ENCODE assay signal across 13 cellular contexts in the genomic region with DNA sequence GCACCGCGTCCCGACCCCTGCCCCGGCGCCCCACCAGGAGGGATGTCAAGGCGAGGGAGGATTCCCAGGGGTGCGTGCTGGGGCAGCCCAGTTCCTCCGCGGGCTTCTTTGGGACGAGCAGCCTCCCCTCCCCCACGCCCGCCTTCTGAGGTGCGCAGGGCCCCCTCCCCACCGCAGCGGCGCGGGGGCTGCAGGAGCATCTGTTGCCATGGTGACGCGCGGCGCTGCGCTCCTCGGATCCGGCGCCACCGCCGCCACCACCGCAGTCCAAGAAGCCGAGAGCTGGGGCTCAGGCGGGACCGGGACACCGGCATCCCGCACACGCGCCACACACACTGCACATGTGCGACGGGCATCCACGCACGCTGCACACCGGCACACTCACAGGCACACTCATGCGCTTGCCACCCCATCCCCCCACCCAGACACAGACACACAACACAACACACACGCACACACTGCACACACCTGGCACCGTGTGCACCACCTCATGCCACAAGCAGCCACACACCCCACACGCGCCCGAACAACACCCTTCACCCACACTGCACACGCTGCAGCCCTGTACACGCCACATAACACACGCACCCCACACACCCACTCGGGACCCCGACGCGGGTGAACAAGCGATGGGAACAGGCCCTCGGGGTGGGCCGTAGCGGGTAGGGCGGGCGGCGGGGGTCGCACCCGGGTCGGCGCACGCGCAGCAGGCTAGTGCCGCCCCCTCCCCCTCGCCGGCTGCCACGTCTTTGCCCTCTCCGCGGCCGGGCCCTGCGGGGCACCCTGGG. TPM values are rescaled to one million over a fixed set of nuclear protein-coding genes. Genes with fewer than 3 reads are reported as not detected.
A peak's percentile ranks its signal among the peaks of the same experiment; 100 is the strongest.
DNase-seq lines count a peak whose midpoint lies in the region; ATAC-seq and TF ChIP-seq lines count a peak whose summit lies in the region.
"Had no signal": no experiment of that assay in that cellular context is flagged by ENCODE, and none has a peak within 500 bp of the region (broad histone marks: within the 10 kb centered on the region; RNA-seq: fewer than 3 reads in every experiment).

No MANE protein-coding gene starts in this region.

- BruUV-seq in A673 (replicated peaks; lab: Mats Ljungman, UMichigan), result no TSS peak

- no peaks in the 10 kb centered on the region for H3K79me1 ChIP-seq in mesenchymal stem cell (replicated peaks; ENCODE audit: low read length, poor library complexity, severe bottlenecking)

- no peaks in the 10 kb centered on the region for H4K20me1 ChIP-seq in GM23248 (ENCODE audit: insufficient read depth)

- TF ChIP-seq CTCF in A673 (conservative IDR thresholded peaks at IDR 0.05; ENCODE audit: low read depth, low read length), result no peak
- no peak for TF ChIP-seq CTCF in WTC11 (IDR thresholded peaks at IDR 0.05)

- H3K27me3 ChIP-seq in A673 (replicated peaks; ENCODE audit: insufficient read depth, low read depth, low read length, poor library complexity) (peaks cover 23% of the 10 kb centered on the region), GM23248 (replicated peaks; ENCODE audit: insufficient read depth) (peaks cover 55% of the 10 kb centered on the region), mesenchymal stem cell (ENCODE audit: control insufficient read depth in 1 of 2, insufficient read depth in 1 of 2, low read length in 2 of 2) (peaks cover 68 to 84% of the 10 kb centered on the region in 2 experiments)

- H3K4me1 Mint-ChIP-seq in WTC11, result peaks cover 15% of the 10 kb centered on the region

- in situ Hi-C loops in GM23248 (cut with MboI), result no loop called here

- H4K91ac ChIP-seq in mesenchymal stem cell (ENCODE audit: low read length), result peak overlapping the region; percentile 43

- POLR2A ChIA-PET in A673 (lab: Charles Lee; ENCODE audit: low non-redundant PET), result no interaction called here
- POLR2A ChIA-PET in WTC11 (lab: Charles Lee), result interaction anchor here (2.1 kb wide), 1 partner anchor 49 kb away, joined by 9 read pairs; the partner anchor contains the start of gene CBX8

- no peak overlapping the region for H3K4ac ChIP-seq in mesenchymal stem cell (ENCODE audit: low read depth in 1 of 2, low read length in 2 of 2)

- no peaks in the 10 kb centered on the region for H3K36me3 Mint-ChIP-seq in WTC11
- H3K36me3 Mint-ChIP-seq: activated naive CD8-positive, alpha-beta T cell treated with anti-CD3 and anti-CD28 coated beads, Interleukin-2, amount 10 ng/mL, durations not matched to agents 7 days and 5 days had no signal

- no peak overlapping the region for H3K4me2 ChIP-seq in GM23248 (ENCODE audit: unreplicated experiment)
- no peak overlapping the region for H3K4me2 ChIP-seq in mesenchymal stem cell (ENCODE audit: low read length, poor library complexity, severe bottlenecking)

- no peak overlapping the region for H2BK12ac ChIP-seq in mesenchymal stem cell (ENCODE audit: low read length in 2 of 2)

- intact Hi-C loops in A673 (cut with micrococcal nuclease; ENCODE audit: unreplicated experiment), result loop anchor here (2.0 to 10.0 kb wide), 2 partner anchors 87 to 243 kb away; partner anchors contain the start of gene CBX4

- H3K9me3 Mint-ChIP-seq in WTC11, result no peaks in the 10 kb centered on the region
- H3K9me3 Mint-ChIP-seq: activated naive CD8-positive, alpha-beta T cell treated with anti-CD3 and anti-CD28 coated beads, Interleukin-2, amount 10 ng/mL, durations not matched to agents 7 days and 5 days; HFFc6 had no signal

- H3F3A ChIP-seq in GM23248 (ENCODE audit: insufficient read depth), result peaks cover 4% of the 10 kb centered on the region; the same call in 1 of the 2 replicates

- no peaks in the 10 kb centered on the region for H3K9me3 ChIP-seq in A673 (ENCODE audit: low read depth, low read length, poor library complexity, severe bottlenecking)
- no peaks in the 10 kb centered on the region for H3K9me3 ChIP-seq in GM23248 (ENCODE audit: low read depth)
- H3K9me3 ChIP-seq in mesenchymal stem cell (ENCODE audit: control insufficient read depth, low read length), result no peaks in the 10 kb centered on the region

- H2BK15ac ChIP-seq in mesenchymal stem cell (ENCODE audit: low read depth, poor library complexity, severe bottlenecking), result peak overlapping the region; percentile 40

- no peak overlapping the region for H3K9ac ChIP-seq in GM23248
- no peak overlapping the region for H3K9ac ChIP-seq in mesenchymal stem cell (ENCODE audit: low read length)

- no peak overlapping the region for H3K14ac ChIP-seq in mesenchymal stem cell (ENCODE audit: low read length in 2 of 2)

- peaks cover 81% of the 10 kb centered on the region for H3K27me3 Mint-ChIP-seq in WTC11 (ENCODE audit: low read depth)

- H3K9me2 ChIP-seq in GM23248 (ENCODE audit: insufficient read depth), result no peaks in the 10 kb centered on the region

- peak overlapping the region in 1 of 2 experiments; percentile 71 for H3K23ac ChIP-seq in mesenchymal stem cell (ENCODE audit: low read length in 2 of 2)

- H2AK5ac ChIP-seq in mesenchymal stem cell (ENCODE audit: low read length, severe bottlenecking), result no peak overlapping the region

- H3K36me3 ChIP-seq in A673 (ENCODE audit: insufficient read depth, low read length, poor library complexity, severe bottlenecking) (no peaks in the 10 kb centered on the region), GM23248 (ENCODE audit: low read depth) (no peaks in the 10 kb centered on the region), mesenchymal stem cell (ENCODE audit: control insufficient read depth in 1 of 2, insufficient read depth in 2 of 2, low read depth in 1 of 2, low read length in 2 of 2) (no peaks in the 10 kb centered on the region)

- H3K79me2 ChIP-seq in GM23248 (ENCODE audit: insufficient read depth), result no peaks in the 10 kb centered on the region

- no peak overlapping the region for H4K8ac ChIP-seq in mesenchymal stem cell (ENCODE audit: low read length)

- peaks cover 25% of the 10 kb centered on the region for H3K4me1 ChIP-seq in A673 (ENCODE audit: insufficient read depth, low read length, poor library complexity, severe bottlenecking)
- no peaks in the 10 kb centered on the region for H3K4me1 ChIP-seq in GM23248 (ENCODE audit: insufficient read depth)
- H3K4me1 ChIP-seq in mesenchymal stem cell (ENCODE audit: control insufficient read depth, insufficient read depth, low read depth, low read length), result peaks cover 14% of the 10 kb centered on the region

- H3K4me3 ChIP-seq in A673 (ENCODE audit: low read depth, low read length, poor library complexity, severe bottlenecking) (peak overlapping the region; percentile 33), GM23248 (no peak overlapping the region), mesenchymal stem cell (ENCODE audit: insufficient read depth in 1 of 2, low read depth in 1 of 2, low read length in 2 of 2) (no peak overlapping the region)

- H3K18ac ChIP-seq in mesenchymal stem cell (ENCODE audit: low read depth in 1 of 2, low read length in 2 of 2), result no peak overlapping the region

- peak overlapping the region; percentile 75 for H3K4me3 Mint-ChIP-seq in WTC11
- H3K4me3 Mint-ChIP-seq: activated naive CD8-positive, alpha-beta T cell treated with anti-CD3 and anti-CD28 coated beads, Interleukin-2, amount 10 ng/mL, durations not matched to agents 7 days and 5 days had no signal

- H3K27ac ChIP-seq in A673 (ENCODE audit: low read depth, low read length, poor library complexity, severe bottlenecking), result no peak overlapping the region
- no peak overlapping the region for H3K27ac ChIP-seq in GM23248
- H3K27ac ChIP-seq in mesenchymal stem cell (ENCODE audit: low read length, poor library complexity, severe bottlenecking), result no peak overlapping the region

- H2BK5ac ChIP-seq in mesenchymal stem cell (ENCODE audit: low read depth, low read length, poor library complexity, severe bottlenecking), result no peak overlapping the region

- ATAC-seq in WTC11, result peak; percentile 21; the same call in 1 of the 2 replicates
- ATAC-seq in HG03175 (IDR thresholded peaks at IDR 0.05; ENCODE audit: unreplicated experiment), result no peak
- ATAC-seq: sciatic nerve had no signal

- H2AFZ ChIP-seq in GM23248, result no peak overlapping the region
- no peak overlapping the region for H2AFZ ChIP-seq in mesenchymal stem cell (ENCODE audit: low read depth, low read length)

- WGBS in GM23248 (ENCODE audit: low coverage in 1 of 2, low lambda C conversion rate in 2 of 2, missing lambda C conversion rate in 2 of 2), 2 experiments, result 1 to 3% methylated on average over 34 to 71 of the region's 74 CpGs
- 8% methylated on average over 52 of the region's 74 CpGs for WGBS in mesenchymal stem cell

- H3K27ac Mint-ChIP-seq in WTC11, result no peak overlapping the region
- H3K27ac Mint-ChIP-seq: activated naive CD8-positive, alpha-beta T cell treated with anti-CD3 and anti-CD28 coated beads, Interleukin-2, amount 10 ng/mL, durations not matched to agents 7 days and 5 days; HFFc6 had no signal

- CTCF ChIA-PET in A673 (lab: Charles Lee), result interaction anchor here (1.0 kb wide), 1 partner anchor 97 kb away, joined by 3 read pairs; no protein-coding TSS in a partner anchor
- CTCF ChIA-PET in WTC11 (lab: Charles Lee), result interaction anchor here (1.1 to 9.3 kb wide), 15 partner anchors 20 to 261 kb away, joined by 3 to 165 read pairs (median 18); partner anchors contain the start of genes CBX2, CBX4 and CBX8

- H2BK120ac ChIP-seq in mesenchymal stem cell (ENCODE audit: low read depth, low read length), result no peak overlapping the region

- DNase-seq in A673 (ENCODE audit: low spot score), result no peak
- peak; percentile 5 for DNase-seq in GM23248
- DNase-seq in WTC11 (ENCODE audit: low spot score), result peak; percentile 61
- no peak for DNase-seq in mesenchymal stem cell
- DNase-seq in MV-4-11 (lab: John Stamatoyannopoulos, UW), result no peak
- no peak for DNase-seq in SHP77 (lab: John Stamatoyannopoulos, UW)
- DNase-seq in NCI-H1694 (lab: John Stamatoyannopoulos, UW), result no peak
- DNase-seq: activated naive CD8-positive, alpha-beta T cell treated with anti-CD3 and anti-CD28 coated beads, Interleukin-2, amount 10 ng/mL, durations not matched to agents 7 days and 5 days; DMS153; HFFc6 had no signal

TF ChIP-seq in WTC11, 78 proteins besides CTCF, POLR2A, EP300 and RAD21 (continues in another document):
- TF ChIP-seq SP1 (CRISPR knock-in tag; conservative IDR thresholded peaks at IDR 0.05), result no peak

RNA-seq across cellular contexts. Expression of gene ENPP7, which starts 17.0 kb away (rescaled TPM):
- total RNA-seq in A673 (2021), result not detected in 2 replicates
- not detected in 2 replicates for total RNA-seq in GM23248 (2014; rRNA removed; shearing (Covaris generic))
- not detected in 2 replicates for polyA plus RNA-seq in GM23248 (2016; fragmentation: Nextera tagmentation; extraction: Ambion mirVana)
- 0.11 TPM in 1 of 3 replicates, not detected in the others for total RNA-seq in WTC11 (2021)
- not detected for polyA plus RNA-seq in mesenchymal stem cell (2013, experiment 1 of 2)
- not detected for polyA plus RNA-seq in mesenchymal stem cell (2013, experiment 2 of 2)
- total RNA-seq: epithelial cell of proximal tubule, HFFc6, sciatic nerve had no signal

RNA-seq across cellular contexts. Expression of gene CBX2, which starts 30.2 kb away (rescaled TPM):
- total RNA-seq in A673 (2021) (59.5 and 66.4 TPM in 2 replicates), WTC11 (2021) (78.1 to 85.5 TPM (median 78.7 TPM) in 3 replicates)
- total RNA-seq in GM23248 (2014; rRNA removed; shearing (Covaris generic)), result 0.11 and 0.13 TPM in 2 replicates
- polyA plus RNA-seq in GM23248 (2016; fragmentation: Nextera tagmentation; extraction: Ambion mirVana), result 0.13 and 0.23 TPM in 2 replicates
- polyA plus RNA-seq in mesenchymal stem cell (2013, experiment 1 of 2), result 2.2 TPM
- 1.9 TPM for polyA plus RNA-seq in mesenchymal stem cell (2013, experiment 2 of 2)

RNA-seq across cellular contexts. Expression of gene CBX8, which starts 49.2 kb away (rescaled TPM):
- total RNA-seq in A673 (2021), result 24.5 and 27.0 TPM in 2 replicates
- total RNA-seq in GM23248 (2014; rRNA removed; shearing (Covaris generic)), result 2.7 and 3.9 TPM in 2 replicates
- polyA plus RNA-seq in GM23248 (2016; fragmentation: Nextera tagmentation; extraction: Ambion mirVana), result 5.9 and 6.4 TPM in 2 replicates
- total RNA-seq in WTC11 (2021), result 1.8 to 2.1 TPM (median 2.0 TPM) in 3 replicates
- polyA plus RNA-seq in mesenchymal stem cell (2013, experiment 1 of 2), result 2.9 TPM
- polyA plus RNA-seq in mesenchymal stem cell (2013, experiment 2 of 2), result 2.8 TPM

Comparison
In these comparisons a context has a peak if more than half of its experiments do, and no peak if none do; other contexts are left out.
1. DNase-seq: peak in GM23248 (single experiment) and WTC11 (single experiment); none in A673 (single experiment), mesenchymal stem cell (single experiment), MV-4-11 (single experiment), SHP77 (0 of 2) and NCI-H1694 (single experiment).
2. RNA of gene CBX2, which starts 30.2 kb away (total RNA-seq): 78.1 to 85.5 TPM in WTC11 and 59.5 to 66.4 TPM in A673; 0.11 to 0.13 TPM in GM23248; every median in the first group is over 10 times any median in the second.